In genomic region chr20:25195014-25195961, GRCh38 we compare ENCODE assay signal across 8 cellular contexts. TPM values are rescaled to one million over a fixed set of nuclear protein-coding genes. Genes with fewer than 3 reads are reported as not detected.
DNase-seq lines count a peak whose midpoint lies in the region; ATAC-seq and TF ChIP-seq lines count a peak whose summit lies in the region.

TSS of gene ENTPD6 (plus strand) at chr20:25195712. CDS start at chr20:25206537, 10,825 bp downstream.

- DNase-seq in CD4-positive, alpha-beta T cell, result peak; percentile 88 to 96 (median 92)
- DNase-seq in NCI-H82 (lab: John Stamatoyannopoulos, UW), result peak; percentile 95
- DNase-seq in activated CD8-positive, alpha-beta T cell treated with anti-CD3 and anti-CD28 coated beads for 36 hours, result peak; percentile 92
- peak; percentile 93 for DNase-seq in ecto neural progenitor cell (ENCODE audit: low spot score)
- peak; percentile 91 for DNase-seq in lung (ENCODE audit: low spot score)
- peak; percentile 77 to 90 (median 88) for DNase-seq in stimulated activated CD4-positive, alpha-beta T cell treated with anti-CD3 and anti-CD28 coated beads, TNF-alpha, amount 100 ng/mL, for 24 hours (ENCODE audit: low read depth in 3 of 3)

- peak within 1 kb of the TSS; percentile 89 for H3K4me3 Mint-ChIP-seq in CD4-positive, alpha-beta T cell
- H3K4me3 Mint-ChIP-seq in activated CD8-positive, alpha-beta T cell treated with anti-CD3 and anti-CD28 coated beads for 36 hours, result peak within 1 kb of the TSS; percentile 89

- no peaks in the 10 kb centered on the region for H3K9me3 Mint-ChIP-seq in CD4-positive, alpha-beta T cell
- no peaks in the 10 kb centered on the region for H3K9me3 Mint-ChIP-seq in activated CD8-positive, alpha-beta T cell treated with anti-CD3 and anti-CD28 coated beads for 36 hours

- no peaks in the 10 kb centered on the region for H3K36me3 ChIP-seq in lung (ENCODE audit: control insufficient read depth in 2 of 2, insufficient read depth in 2 of 2, low read length in 2 of 2)

- WGBS in lung, 2 donors, result 6 to 7% methylated on average over 64 to 75 of the region's 75 CpGs

- peak; percentile 82 for ATAC-seq in CD4-positive, alpha-beta T cell (ENCODE audit: poor library complexity)
- ATAC-seq in GM19438 (IDR thresholded peaks at IDR 0.05; ENCODE audit: low read depth, unreplicated experiment) (peak; percentile 77), HG03571 (IDR thresholded peaks at IDR 0.05; ENCODE audit: unreplicated experiment) (peak; percentile 80), lung (ENCODE audit: insufficient read depth, low FRiP score) (peak; percentile 94)
- ATAC-seq in activated CD8-positive, alpha-beta T cell treated with anti-CD3 and anti-CD28 coated beads for 36 hours, result peak; percentile 86

- peaks cover 0 to 12% of the 10 kb centered on the region in 2 donors for H3K4me1 ChIP-seq in lung (ENCODE audit: control insufficient read depth in 2 of 2, insufficient read depth in 2 of 2, low read length in 2 of 2)

- H3K27me3 ChIP-seq in CD4-positive, alpha-beta T cell (ENCODE audit: control insufficient read depth, insufficient read depth, low read length), result no peaks in the 10 kb centered on the region
- H3K27me3 ChIP-seq in lung (ENCODE audit: control insufficient read depth, insufficient read depth), result no peaks in the 10 kb centered on the region

- no peaks in the 10 kb centered on the region for H3K36me3 Mint-ChIP-seq in CD4-positive, alpha-beta T cell (ENCODE audit: low read depth)
- H3K36me3 Mint-ChIP-seq in activated CD8-positive, alpha-beta T cell treated with anti-CD3 and anti-CD28 coated beads for 36 hours (ENCODE audit: low read depth), result peaks cover 2% of the 10 kb centered on the region

- CTCF ChIA-PET in CD4-positive, alpha-beta T cell (lab: Charles Lee), result interaction anchor here (0.7 to 2.1 kb wide), 4 partner anchors 13 to 137 kb away, joined by 3 to 8 read pairs (median 3); partner anchors contain the start of genes ACSS1 and PYGB
- CTCF ChIA-PET in activated CD8-positive, alpha-beta T cell treated with anti-CD3 and anti-CD28 coated beads for 36 hours (lab: Charles Lee), result interaction anchor here (1.0 to 4.6 kb wide), 3 partner anchors 16 to 105 kb away, joined by 3 to 18 read pairs (median 5); no protein-coding TSS in a partner anchor

- H3K27ac ChIP-seq in CD4-positive, alpha-beta T cell (ENCODE audit: low read depth, low read length), result peak within 1 kb of the TSS; percentile 83
- peak within 1 kb of the TSS; percentile 88 to 98 for H3K27ac ChIP-seq in lung (ENCODE audit: low read depth in 1 of 2, low read length in 1 of 2)

- H3K27me3 Mint-ChIP-seq in CD4-positive, alpha-beta T cell, result no peaks in the 10 kb centered on the region
- H3K27me3 Mint-ChIP-seq in activated CD8-positive, alpha-beta T cell treated with anti-CD3 and anti-CD28 coated beads for 36 hours, result no peaks in the 10 kb centered on the region

- peak within 1 kb of the TSS; percentile 57 for H3K4me3 ChIP-seq in lung

- peak within 1 kb of the TSS; percentile 93 for H3K27ac Mint-ChIP-seq in CD4-positive, alpha-beta T cell
- H3K27ac Mint-ChIP-seq in activated CD8-positive, alpha-beta T cell treated with anti-CD3 and anti-CD28 coated beads for 36 hours, result peak within 1 kb of the TSS; percentile 82

- no peaks in the 10 kb centered on the region for H3K9me3 ChIP-seq in CD4-positive, alpha-beta T cell (ENCODE audit: control insufficient read depth, low read length)
- no peaks in the 10 kb centered on the region for H3K9me3 ChIP-seq in lung (ENCODE audit: control insufficient read depth in 2 of 2, insufficient read depth in 1 of 2, low read length in 1 of 2)

- H3K4me1 Mint-ChIP-seq in CD4-positive, alpha-beta T cell (ENCODE audit: low read depth), result peaks cover 49% of the 10 kb centered on the region
- peaks cover 32% of the 10 kb centered on the region for H3K4me1 Mint-ChIP-seq in activated CD8-positive, alpha-beta T cell treated with anti-CD3 and anti-CD28 coated beads for 36 hours (ENCODE audit: low read depth)

- no peak for TF ChIP-seq CTCF in CD4-positive, alpha-beta T cell (IDR thresholded peaks at IDR 0.05)
- no peak for TF ChIP-seq CTCF in activated CD8-positive, alpha-beta T cell treated with anti-CD3 and anti-CD28 coated beads for 36 hours (IDR thresholded peaks at IDR 0.05)
- no peak for TF ChIP-seq CTCF in lung (IDR thresholded peaks at IDR 0.05; ENCODE audit: control extremely low read depth, extremely low read depth)

- POLR2A ChIA-PET in CD4-positive, alpha-beta T cell (lab: Charles Lee), result interaction anchor here (0.6 to 3.0 kb wide), 17 partner anchors 9 to 1845 kb away, joined by 3 to 34 read pairs (median 5); partner anchors contain the start of genes ABHD12, ACSS1, GINS1 and NXT1
- POLR2A ChIA-PET in activated CD8-positive, alpha-beta T cell treated with anti-CD3 and anti-CD28 coated beads for 36 hours (lab: Charles Lee), result interaction anchor here (0.8 to 2.3 kb wide), 4 partner anchors 9 to 55 kb away, joined by 3 to 15 read pairs (median 4); partner anchors contain the start of gene PYGB

- intact Hi-C loops in CD4-positive, alpha-beta T cell (cut with DNase I, micrococcal nuclease), result loop anchor here (2.0 to 10.0 kb wide), 9 partner anchors 52 to 1838 kb away; partner anchors contain the start of genes NANP (in 1 of the 2), PYGB (in 1 of the 2), VSX1 (in 1 of the 2) and ZNF337 (in 1 of the 2)
- intact Hi-C loops in activated CD8-positive, alpha-beta T cell treated with anti-CD3 and anti-CD28 coated beads for 36 hours (cut with micrococcal nuclease), result loop anchor here (5.0 kb wide), 1 partner anchor 62 kb away; no protein-coding TSS in a partner anchor

RNA-seq across cellular contexts. Expression of gene ENTPD6, which starts in this region (rescaled TPM):
- 10 to 100 TPM; 78.5 to 85.1 TPM for total RNA-seq in CD4-positive, alpha-beta T cell
- total RNA-seq in activated CD8-positive, alpha-beta T cell treated with anti-CD3 and anti-CD28 coated beads for 36 hours, result 10 to 100 TPM; 39.4 to 42.8 TPM
- 10 to 100 TPM; 33.8 to 78.8 TPM for total RNA-seq in lung
- polyA plus RNA-seq in lung, result 10 to 100 TPM; 52.0 to 52.5 TPM

Comparison
In these comparisons a context has a peak if more than half of its experiments do, and no peak if none do; other contexts are left out.
1. Peak in every context shown above with its lines: DNase-seq, ATAC-seq, H3K4me3 ChIP-seq and H3K27ac ChIP-seq.